ENCODE assay signal across 8 cellular contexts in the genomic region with DNA sequence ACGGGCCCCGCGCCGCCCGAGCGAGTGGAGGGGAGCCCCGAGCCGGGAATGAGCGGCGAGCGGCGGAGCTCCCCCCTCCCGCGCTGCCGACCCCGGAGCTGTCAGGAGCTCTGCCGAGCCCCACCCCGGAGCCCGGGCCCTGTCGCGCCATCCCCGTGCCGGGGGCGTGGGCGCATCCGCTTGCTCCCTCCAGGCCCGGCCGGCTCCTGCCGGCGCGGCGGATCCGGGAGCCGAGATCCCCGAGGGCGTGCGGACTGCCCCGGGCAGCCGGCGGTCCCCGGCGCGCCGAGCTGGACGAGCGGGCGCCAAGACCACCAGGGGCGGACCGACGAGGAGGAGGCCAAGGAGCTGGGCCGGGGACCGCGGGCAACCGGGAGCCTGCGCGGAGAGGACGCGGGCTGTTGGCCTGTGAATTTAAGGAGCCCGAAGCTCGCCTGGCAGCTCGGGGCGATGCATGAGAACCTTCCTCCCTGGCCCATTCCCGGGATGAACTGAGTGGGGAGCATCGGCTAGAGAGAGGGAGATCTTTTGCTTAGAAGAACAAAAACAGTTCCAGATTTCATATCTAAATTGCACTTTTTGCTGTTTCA. TPM values are rescaled to one million over a fixed set of nuclear protein-coding genes. Genes with fewer than 3 reads are reported as not detected.
A peak's percentile ranks its signal among the peaks of the same experiment; 100 is the strongest.
DNase-seq lines count a peak whose midpoint lies in the region; ATAC-seq and TF ChIP-seq lines count a peak whose summit lies in the region.

No MANE protein-coding gene starts in this region.

- H3K36me3 ChIP-seq in BLaER1 (no peaks in the 10 kb centered on the region), uterus (no peaks in the 10 kb centered on the region)

- no peak overlapping the region for H3K9ac ChIP-seq in BLaER1

- H3K9me3 ChIP-seq in BLaER1 (peaks cover 28% of the 10 kb centered on the region), uterus (no peaks in the 10 kb centered on the region)

- H3K27ac ChIP-seq in BLaER1 = no peak overlapping the region
- H3K27ac ChIP-seq in uterus = peak overlapping the region; percentile 53 to 80

- intact Hi-C loops in uterus (cut with DNase I; ENCODE audit: low total_unique reads) = no loop called here

- TF ChIP-seq POLR2A in uterus (IDR thresholded peaks at IDR 0.05) = no peak

- H4K20me1 ChIP-seq in BLaER1 = peaks cover 23% of the 10 kb centered on the region; the same call in 1 of the 2 replicates

- H3K4me1 ChIP-seq in BLaER1 (peaks cover 12% of the 10 kb centered on the region), uterus (peaks cover 0 to 8% of the 10 kb centered on the region in 2 donors)

- peak overlapping the region; percentile 84 for H3K4me2 ChIP-seq in BLaER1

- ATAC-seq in GM19438 (IDR thresholded peaks at IDR 0.05; ENCODE audit: low read depth, unreplicated experiment) = peak; percentile 20
- peak; percentile 13 for ATAC-seq in HG03565 (IDR thresholded peaks at IDR 0.05; ENCODE audit: unreplicated experiment)
- ATAC-seq in HG02840 (IDR thresholded peaks at IDR 0.05; ENCODE audit: low FRiP score, unreplicated experiment) = no peak

- DNase-seq in choroid plexus epithelial cell (ENCODE audit: low read depth) = peak; percentile 56
- DNase-seq in medulla oblongata (ENCODE audit: extremely low spot score) = peak; percentile 16
- DNase-seq in uterus = peak; percentile 18 to 25
- no peak for DNase-seq in pons (ENCODE audit: low spot score)

- H3K27me3 ChIP-seq in BLaER1 = peaks cover 92% of the 10 kb centered on the region
- no peaks in the 10 kb centered on the region for H3K27me3 ChIP-seq in uterus

- no peak for TF ChIP-seq CTCF in choroid plexus epithelial cell (conservative IDR thresholded peaks at IDR 0.05; ENCODE audit: low read depth, low read length)
- TF ChIP-seq CTCF in uterus (IDR thresholded peaks at IDR 0.05) = no peak

- H3K4me3 ChIP-seq in BLaER1 (peak overlapping the region; percentile 60), choroid plexus epithelial cell (ENCODE audit: low read depth, low read length) (peak overlapping the region; percentile 65), uterus (peak overlapping the region; percentile 29 to 47)

RNA-seq across cellular contexts. Expression of gene PTHLH, which starts 2.0 kb away (rescaled TPM):
- 1 to 10 TPM in 2 of 4 donors, not detected in 2; 1.5 to 2.4 TPM for total RNA-seq in uterus
